In the genomic region with DNA sequence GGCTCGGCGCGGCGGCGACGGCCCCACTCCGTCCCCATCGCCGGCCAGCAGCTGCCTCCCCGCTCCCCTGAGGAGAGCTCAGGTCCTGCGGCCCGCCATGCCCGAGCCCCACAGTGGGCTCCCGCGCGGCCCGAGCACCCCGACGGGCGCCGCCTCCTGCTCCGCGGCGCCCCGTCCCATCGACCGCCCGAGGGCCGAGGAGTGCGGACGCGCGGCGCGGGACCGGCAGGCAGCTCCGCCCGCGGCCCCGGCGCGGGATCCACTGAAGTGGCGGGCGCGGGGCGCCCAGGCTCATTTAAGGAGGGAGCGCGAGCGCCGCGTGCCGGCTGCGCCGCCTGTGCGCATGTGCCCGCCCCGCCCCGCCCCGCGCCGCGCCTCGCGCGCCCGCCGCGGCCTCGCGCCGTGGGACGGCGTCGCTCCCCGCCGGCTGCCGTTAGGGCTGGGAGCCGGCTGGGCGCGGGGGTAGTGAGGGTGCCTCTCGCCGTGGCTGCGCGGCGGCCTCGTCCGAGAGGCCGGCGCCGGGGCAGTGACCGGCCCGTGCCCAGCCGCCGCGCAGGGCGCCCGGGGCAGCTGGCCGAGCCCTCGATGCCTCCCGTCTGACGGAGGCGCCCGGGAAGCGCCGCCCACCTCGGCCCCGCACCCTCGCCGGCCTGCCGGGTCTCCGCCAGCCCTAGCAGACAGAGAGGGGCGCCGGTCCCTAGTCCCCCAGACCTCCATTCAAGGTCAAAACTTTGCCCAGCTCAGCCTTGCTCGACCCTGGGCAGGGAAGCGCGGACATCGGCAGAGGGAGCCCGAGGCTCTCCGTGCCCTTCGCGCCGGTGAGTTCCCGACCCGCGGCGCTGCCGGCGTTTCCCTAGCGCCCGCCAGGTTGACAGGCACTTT, we compare ENCODE assay signal across 8 cellular contexts. TPM values are rescaled to one million over a fixed set of nuclear protein-coding genes. Genes with fewer than 3 reads are reported as not detected.
DNase-seq lines count a peak whose midpoint lies in the region; ATAC-seq and TF ChIP-seq lines count a peak whose summit lies in the region.

A gene with protein sequence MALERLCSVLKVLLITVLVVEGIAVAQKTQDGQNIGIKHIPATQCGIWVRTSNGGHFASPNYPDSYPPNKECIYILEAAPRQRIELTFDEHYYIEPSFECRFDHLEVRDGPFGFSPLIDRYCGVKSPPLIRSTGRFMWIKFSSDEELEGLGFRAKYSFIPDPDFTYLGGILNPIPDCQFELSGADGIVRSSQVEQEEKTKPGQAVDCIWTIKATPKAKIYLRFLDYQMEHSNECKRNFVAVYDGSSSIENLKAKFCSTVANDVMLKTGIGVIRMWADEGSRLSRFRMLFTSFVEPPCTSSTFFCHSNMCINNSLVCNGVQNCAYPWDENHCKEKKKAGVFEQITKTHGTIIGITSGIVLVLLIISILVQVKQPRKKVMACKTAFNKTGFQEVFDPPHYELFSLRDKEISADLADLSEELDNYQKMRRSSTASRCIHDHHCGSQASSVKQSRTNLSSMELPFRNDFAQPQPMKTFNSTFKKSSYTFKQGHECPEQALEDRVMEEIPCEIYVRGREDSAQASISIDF (minus strand): TSS at position 269 of the 882 bp plus-strand sequence. CDS start 333 bp downstream, outside the sequence.

- H3K36me3 ChIP-seq in adipocyte (ENCODE audit: control insufficient read depth, insufficient read depth, low read length, severe bottlenecking): no peaks in the 10 kb centered on the region
- no peaks in the 10 kb centered on the region for H3K36me3 ChIP-seq in right atrium auricular region

- no peak within 1 kb of the TSS for H3K9ac ChIP-seq in adipocyte (ENCODE audit: low read length)

- DNase-seq in GM04504 (ENCODE audit: low read depth) (peak; percentile 13), T follicular helper cell (ENCODE audit: low read depth) (peak; percentile 59), adipocyte (ENCODE audit: low read depth) (peak; percentile 78), right atrium auricular region (ENCODE audit: low spot score) (no peak), renal cortical epithelial cell (ENCODE audit: low read depth) (peak; percentile 17), NCI-H128 (lab: John Stamatoyannopoulos, UW; ENCODE audit: unreplicated experiment) (no peak)
- DNase-seq in Jurkat, Clone E6-1 (ENCODE audit: low read depth, low spot score): peak; percentile 57

- TF ChIP-seq CTCF in right atrium auricular region (IDR thresholded peaks at IDR 0.05): peak; percentile 35 to 72

- H3K27me3 ChIP-seq in adipocyte (replicated peaks; ENCODE audit: control insufficient read depth, insufficient read depth, low read length) (no peaks in the 10 kb centered on the region), right atrium auricular region (no peaks in the 10 kb centered on the region)

- peaks cover 6% of the 10 kb centered on the region for H3K4me1 ChIP-seq in adipocyte (ENCODE audit: control insufficient read depth, insufficient read depth, low read length)
- H3K4me1 ChIP-seq in right atrium auricular region: peaks cover 0 to 22% of the 10 kb centered on the region in 2 donors

- peak within 1 kb of the TSS in 1 of 2 donors; percentile 4 for H3K27ac ChIP-seq in right atrium auricular region

- ATAC-seq in GM21723 (IDR thresholded peaks at IDR 0.05; ENCODE audit: unreplicated experiment): peak; percentile 64

- no peaks in the 10 kb centered on the region for H3K9me3 ChIP-seq in adipocyte (ENCODE audit: control insufficient read depth, low read length)
- no peaks in the 10 kb centered on the region for H3K9me3 ChIP-seq in right atrium auricular region

- H3K4me3 ChIP-seq in Jurkat, Clone E6-1 (ENCODE audit: low read length): peak within 1 kb of the TSS; percentile 74
- H3K4me3 ChIP-seq in adipocyte (ENCODE audit: low read length) (peak within 1 kb of the TSS; percentile 84), right atrium auricular region (peak within 1 kb of the TSS; percentile 46 to 60)

RNA-seq across cellular contexts. Expression of the gene that starts here (rescaled TPM):
- 90.3 TPM for polyA plus RNA-seq in Jurkat, Clone E6-1 (2012; ENCODE audit: insufficient read depth, insufficient read length)
- total RNA-seq in right atrium auricular region (1 to 10 TPM in 1 of 2 donors, under 1 TPM in 1; 0.93 to 2.0 TPM), renal cortical epithelial cell (20.1 and 31.6 TPM in 2 replicates)

Comparison
In these comparisons a context has a peak if more than half of its experiments do, and no peak if none do; other contexts are left out.
1. DNase-seq: peak in GM04504 (single experiment), Jurkat, Clone E6-1 (single experiment), T follicular helper cell (single experiment), adipocyte (single experiment) and renal cortical epithelial cell (single experiment); none in right atrium auricular region (single experiment) and NCI-H128 (single experiment).
2. Peak in every context shown above with its lines, with median percentiles within 50 percentile points of each other: H3K4me3 ChIP-seq.